Comparison of ENCODE assay signal across 1 cellular context in the genomic region with DNA sequence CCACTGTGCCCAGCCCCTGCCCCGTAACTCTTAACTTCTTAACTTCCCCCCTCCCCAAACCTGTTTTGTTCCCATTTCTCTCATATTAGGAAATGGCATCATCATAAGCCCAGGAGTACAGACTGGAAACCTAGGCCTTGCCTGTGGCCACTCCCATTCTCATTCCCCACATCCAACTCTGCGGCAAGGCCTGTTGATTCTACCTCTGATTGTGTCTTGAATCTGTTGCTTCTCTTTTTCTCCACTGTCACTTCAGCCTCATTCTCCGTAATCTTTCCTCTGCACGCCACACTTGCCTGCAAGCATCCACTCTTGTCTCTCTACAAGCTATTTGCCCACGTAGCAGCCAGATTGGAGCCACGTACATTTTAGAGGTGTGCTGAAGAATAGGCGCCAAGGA.
TF ChIP-seq lines count a peak whose summit lies in the region.

No MANE protein-coding gene starts in this region.

TF ChIP-seq in GM12891, 5 proteins besides CTCF, POLR2A, EP300 and RAD21:
- TF ChIP-seq PAX5 (IDR thresholded peaks at IDR 0.05; ENCODE audit: insufficient read depth, low read length, severe bottlenecking) (no peak), SPI1 (IDR thresholded peaks at IDR 0.05; ENCODE audit: low read depth, low read length) (no peak), POU2F2 (IDR thresholded peaks at IDR 0.05; ENCODE audit: low read depth, low read length) (no peak), TAF1 (IDR thresholded peaks at IDR 0.05; ENCODE audit: low read depth, low read length) (no peak), POLR2AphosphoS5 (IDR thresholded peaks at IDR 0.05; ENCODE audit: low read depth, low read length) (no peak)
TF ChIP-seq in GM12891: peak in this region for 0.
